In genomic region chr10:95835911-95836310, GRCh38 we compare ENCODE assay signal across 16 cellular contexts.
"Had no signal": no experiment of that assay in that cellular context is flagged by ENCODE, and none has a peak within 500 bp of the region (broad histone marks: within the 10 kb centered on the region; RNA-seq: fewer than 3 reads in every experiment).

No MANE protein-coding gene starts in this region.

- FAIRE-seq: keratinocyte had no signal

- H3K36me3 Mint-ChIP-seq: brain had no signal

- H3K4me3 ChIP-seq: gastrocnemius medialis, left lung, psoas muscle, transverse colon had no signal

- H3K27ac Mint-ChIP-seq: brain had no signal

- DNase-seq: activated CD4-positive, alpha-beta T cell treated with anti-CD3 and anti-CD28 coated beads, Interleukin-2, amount 50 U/mL, for 1 hour; activated CD4-positive, CD25-positive, alpha-beta regulatory T cell; activated CD8-positive, alpha-beta memory T cell treated with anti-CD3 and anti-CD28 coated beads, Interleukin-2, amount 50 U/mL, for 48 hours; activated naive CD4-positive, alpha-beta T cell treated with anti-CD3 and anti-CD28 coated beads, Interleukin-2, amount 50 U/mL, for 16 hours; amygdala; effector memory CD8-positive, alpha-beta T cell; gastrocnemius medialis; left lung; psoas muscle; stimulated activated CD4-positive, alpha-beta T cell treated with anti-CD3 and anti-CD28 coated beads, Interleukin-12 subunit alpha, Interleukin-12 subunit beta, amount 100 ng/mL, for 4 hours; stimulated activated CD4-positive, alpha-beta T cell treated with anti-CD3 and anti-CD28 coated beads, Interleukin-4, amount 100 ng/mL, for 1 hour; transverse colon had no signal

- H3K9me3 ChIP-seq: gastrocnemius medialis, left lung, psoas muscle, transverse colon had no signal

- H3K36me3 ChIP-seq: gastrocnemius medialis, left lung, transverse colon had no signal

- ATAC-seq: effector memory CD8-positive, alpha-beta T cell; gastrocnemius medialis; left lung; psoas muscle; sciatic nerve had no signal

- H3K9me3 Mint-ChIP-seq: brain; effector memory CD8-positive, alpha-beta T cell had no signal

- H3K27ac ChIP-seq: epithelial cell of prostate, gastrocnemius medialis, left lung, psoas muscle had no signal

- H3K4me3 Mint-ChIP-seq: brain; effector memory CD8-positive, alpha-beta T cell had no signal

- H3K27me3 ChIP-seq: gastrocnemius medialis, left lung, transverse colon had no signal

- H3K4me1 ChIP-seq: psoas muscle had no signal
